Comparison of ENCODE assay signal across 11 cellular contexts in the genomic region with DNA sequence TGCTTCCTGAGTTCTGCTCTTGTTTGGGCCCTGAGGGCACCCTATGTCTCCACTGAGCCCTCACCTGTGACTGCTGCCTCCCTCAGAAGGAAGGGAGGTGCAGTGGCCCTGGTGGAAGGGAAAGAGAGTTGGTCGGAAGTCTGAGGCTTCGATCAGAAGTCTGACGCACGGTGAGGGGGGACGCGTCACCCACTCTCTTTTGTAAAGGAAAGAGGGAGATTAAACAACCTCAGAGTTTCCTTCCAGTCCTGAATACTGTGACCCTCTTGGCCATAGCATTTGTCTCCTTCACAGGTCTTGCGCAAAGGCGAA. TPM values are rescaled to one million over a fixed set of nuclear protein-coding genes. Genes with fewer than 3 reads are reported as not detected.
DNase-seq lines count a peak whose midpoint lies in the region; ATAC-seq, FAIRE-seq and TF ChIP-seq lines count a peak whose summit lies in the region.
"Had no signal": no experiment of that assay in that cellular context is flagged by ENCODE, and none has a peak within 500 bp of the region (broad histone marks: within the 10 kb centered on the region; RNA-seq: fewer than 3 reads in every experiment).

No MANE protein-coding gene starts in this region.

- TF ChIP-seq POLR2A in endothelial cell of umbilical vein (IDR thresholded peaks at IDR 0.05; ENCODE audit: low read depth, low read length): no peak

- H3K4me3 ChIP-seq in endothelial cell of umbilical vein (replicated peaks in 1 of 3; ENCODE audit: insufficient read depth in 1 of 3, low read depth in 1 of 3, low read length in 3 of 3): no peak overlapping the region

- H4K20me1 ChIP-seq in endothelial cell of umbilical vein (replicated peaks; ENCODE audit: control insufficient read depth, extremely low read depth, insufficient read depth, low read length): no peaks in the 10 kb centered on the region

- no peaks in the 10 kb centered on the region for H3K9me3 ChIP-seq in endothelial cell of umbilical vein (replicated peaks; ENCODE audit: control insufficient read depth, insufficient read depth, low read length)

- CTCF ChIA-PET in endothelial cell of umbilical vein (lab: Charles Lee): interaction anchor here (1.0 to 8.9 kb wide), 6 partner anchors 8 to 57 kb away, joined by 3 to 56 read pairs (median 6); no protein-coding TSS in a partner anchor

- no peak for TF ChIP-seq CTCF in endothelial cell of umbilical vein (IDR thresholded peaks at IDR 0.05; ENCODE audit: extremely low read depth in 1 of 2, insufficient read depth in 1 of 2, low read depth in 1 of 2, low read length in 2 of 2)

- H2AFZ ChIP-seq in endothelial cell of umbilical vein (ENCODE audit: low read depth, low read length): peak overlapping the region; percentile 24

- ATAC-seq in HG03354 (IDR thresholded peaks at IDR 0.05; ENCODE audit: poor library complexity, severe bottlenecking, unreplicated experiment): no peak
- no peak for ATAC-seq in HG03460 (IDR thresholded peaks at IDR 0.05; ENCODE audit: unreplicated experiment)

- no peaks in the 10 kb centered on the region for H3K79me2 ChIP-seq in endothelial cell of umbilical vein (ENCODE audit: control insufficient read depth, insufficient read depth, low read length)

- intact Hi-C loops in endothelial cell of umbilical vein (cut with micrococcal nuclease): loop anchor here (1.0 kb wide), 2 partner anchors 9 to 33 kb away; no protein-coding TSS in a partner anchor

- H3K27ac ChIP-seq in endothelial cell of umbilical vein (ENCODE audit: insufficient read depth, low read depth, low read length): peak overlapping the region; percentile 68

- H3K4me1 ChIP-seq in endothelial cell of umbilical vein (ENCODE audit: control insufficient read depth, extremely low read depth, insufficient read depth, low read length): peaks cover 46% of the 10 kb centered on the region

- POLR2A ChIA-PET in endothelial cell of umbilical vein (lab: Charles Lee): no interaction called here

- BruUV-seq in endothelial cell of umbilical vein (replicated peaks; lab: Mats Ljungman, UMichigan): no TSS peak

- peak; percentile 71 for DNase-seq in GDM1 (lab: John Stamatoyannopoulos, UW)
- peak; percentile 58 for DNase-seq in activated CD8-positive, alpha-beta memory T cell treated with anti-CD3 and anti-CD28 coated beads, Interleukin-2, amount 50 U/mL, for 1 hour (ENCODE audit: extremely low read depth)
- DNase-seq in endothelial cell of umbilical vein (ENCODE audit: low read depth, low spot score): peak; percentile 70
- peak; percentile 26 to 60 for DNase-seq in stimulated activated CD4-positive, alpha-beta T cell treated with anti-CD3 and anti-CD28 coated beads, Interleukin-4, amount 100 ng/mL, for 4 hours
- DNase-seq in DMS79 treated with DMSO at 0.1 percent for 48 hours (lab: John Stamatoyannopoulos, UW): no peak
- DNase-seq in DMS114 treated with DMSO at 0.1 percent for 48 hours (lab: John Stamatoyannopoulos, UW; ENCODE audit: unreplicated experiment): no peak
- DNase-seq: Calu3, NCI-H446 treated with DMSO at 0.1 percent for 48 hours had no signal

- peaks cover 0 to 6% of the 10 kb centered on the region in 2 experiments for H3K36me3 ChIP-seq in endothelial cell of umbilical vein (ENCODE audit: control insufficient read depth in 2 of 2, extremely low read depth in 1 of 2, insufficient read depth in 2 of 2, low read length in 2 of 2)

- FAIRE-seq in endothelial cell of umbilical vein (lab: Jason Lieb, UNC): no peak
- FAIRE-seq: frontal cortex had no signal

- H3K9ac ChIP-seq in endothelial cell of umbilical vein (replicated peaks; ENCODE audit: extremely low read depth, insufficient read depth, low read length): peak overlapping the region; percentile 44

- dilution Hi-C loops in endothelial cell of umbilical vein (cut with MboI; ENCODE audit: extremely low pct_ligation_motif_present, low sequenced_read_pairs): no loop called here

- H3K27me3 ChIP-seq in endothelial cell of umbilical vein (ENCODE audit: control insufficient read depth in 2 of 2, insufficient read depth in 2 of 2, low read length in 2 of 2): no peaks in the 10 kb centered on the region

- H3K4me2 ChIP-seq in endothelial cell of umbilical vein (ENCODE audit: insufficient read depth, low read length): no peak overlapping the region

- no peaks in the 10 kb centered on the region for H3K9me1 ChIP-seq in endothelial cell of umbilical vein (replicated peaks; ENCODE audit: control insufficient read depth, extremely low read depth, insufficient read depth, low read length)

TF ChIP-seq in endothelial cell of umbilical vein, 7 proteins besides CTCF, POLR2A, EP300 and RAD21:
- peak; percentile 22 for TF ChIP-seq FOS (IDR thresholded peaks at IDR 0.05; ENCODE audit: borderline replicate concordance, insufficient read depth, low read length)
- TF ChIP-seq JUN (IDR thresholded peaks at IDR 0.05; ENCODE audit: borderline replicate concordance, insufficient read depth, insufficient read length, low read depth): no peak

RNA-seq across cellular contexts. Expression of gene TRIM8, which starts 31.4 kb away (rescaled TPM):
- 108 and 114 TPM in 2 replicates for total RNA-seq in endothelial cell of umbilical vein
- 74.1 and 77.2 TPM in 2 replicates for polyA plus RNA-seq in endothelial cell of umbilical vein
- polyA plus RNA-seq in endothelial cell of umbilical vein (2011; cell fraction: cytosol; rRNA removed): 88.7 and 106 TPM in 2 replicates
- 74.2 and 76.4 TPM in 2 replicates for polyA plus RNA-seq in endothelial cell of umbilical vein (2011; cell fraction: nucleus; rRNA removed)
- polyA plus RNA-seq in endothelial cell of umbilical vein (2012): 154 and 159 TPM in 2 replicates
- 45.9 and 64.0 TPM in 2 replicates for polyA minus RNA-seq in endothelial cell of umbilical vein
- polyA minus RNA-seq in endothelial cell of umbilical vein (2011; cell fraction: cytosol; rRNA and poly(A)+ RNA removed): 17.6 TPM
- polyA minus RNA-seq in endothelial cell of umbilical vein (2011; cell fraction: nucleus; rRNA and poly(A)+ RNA removed): 26.3 and 40.0 TPM in 2 replicates

Comparison
In these comparisons a context has a peak if more than half of its experiments do, and no peak if none do; other contexts are left out.
1. DNase-seq: peak in GDM1 (single experiment), activated CD8-positive, alpha-beta memory T cell treated with anti-CD3 and anti-CD28 coated beads, Interleukin-2, amount 50 U/mL, for 1 hour (single experiment), endothelial cell of umbilical vein (single experiment) and stimulated activated CD4-positive, alpha-beta T cell treated with anti-CD3 and anti-CD28 coated beads, Interleukin-4, amount 100 ng/mL, for 4 hours (2 of 2); none in DMS79 treated with DMSO at 0.1 percent for 48 hours (single experiment) and DMS114 treated with DMSO at 0.1 percent for 48 hours (single experiment).